16 cellular contexts compared by ENCODE assay signal in the genomic region with DNA sequence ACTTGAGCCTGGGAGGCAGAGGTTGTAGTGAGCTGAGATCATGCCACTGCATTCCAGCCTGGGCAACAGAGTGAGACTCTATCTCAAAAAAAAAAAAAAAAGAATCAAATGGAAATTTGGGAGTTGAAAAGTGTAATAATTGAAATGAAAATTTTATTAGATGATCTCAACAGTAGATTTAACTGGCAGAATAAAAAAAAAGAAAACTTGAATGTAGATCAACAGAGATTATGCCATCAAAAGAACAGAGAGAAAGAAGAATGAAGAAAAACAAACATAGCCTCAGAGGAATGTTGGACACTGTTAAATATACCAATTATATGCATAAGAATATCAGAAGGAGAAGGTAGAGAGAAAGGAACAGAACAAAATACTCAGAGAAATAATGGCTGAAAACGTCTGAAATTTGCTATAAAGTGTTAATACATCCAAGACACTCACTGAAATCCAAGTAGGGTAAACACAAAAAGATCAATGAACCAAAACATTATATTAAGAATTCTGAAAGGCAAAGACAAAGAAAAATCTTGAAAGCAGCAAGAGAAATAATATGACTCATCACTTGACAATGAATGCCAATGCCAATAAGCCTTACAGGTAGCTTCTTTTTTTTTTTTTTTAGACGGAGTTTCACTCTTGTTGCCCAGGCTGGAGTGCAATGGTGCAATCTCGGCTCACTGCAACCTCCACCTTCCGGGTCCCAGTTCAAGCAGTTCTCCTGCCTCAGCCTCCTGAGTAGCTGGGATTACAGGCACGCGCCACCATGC. TPM values are rescaled to one million over a fixed set of nuclear protein-coding genes. Genes with fewer than 3 reads are reported as not detected.
DNase-seq lines count a peak whose midpoint lies in the region; ATAC-seq and TF ChIP-seq lines count a peak whose summit lies in the region.
"Had no signal": no experiment of that assay in that cellular context is flagged by ENCODE, and none has a peak within 500 bp of the region (broad histone marks: within the 10 kb centered on the region; RNA-seq: fewer than 3 reads in every experiment).

No MANE protein-coding gene starts in this region.

- H3K9me3 Mint-ChIP-seq in Calu3 (ENCODE audit: low read depth, unreplicated experiment), result no peaks in the 10 kb centered on the region

- ATAC-seq in stimulated activated naive CD8-positive, alpha-beta T cell treated with anti-CD3 and anti-CD28 coated beads, Interleukin-15, Interleukin-2, amounts not matched to agents 100 U/mL and 50 U/mL, for 24 hours, result no peak
- no peak for ATAC-seq in heart right ventricle

- TF ChIP-seq CTCF in Calu3 (IDR thresholded peaks at IDR 0.05; ENCODE audit: unreplicated experiment), result no peak
- TF ChIP-seq CTCF in HEK293 (tag by site-specific recombination; IDR thresholded peaks at IDR 0.05), result no peak
- no peak for TF ChIP-seq CTCF in RWPE1 (conservative IDR thresholded peaks at IDR 0.05; ENCODE audit: low read depth)
- no peak for TF ChIP-seq CTCF in heart right ventricle (IDR thresholded peaks at IDR 0.05)

- no peaks in the 10 kb centered on the region for H3K27me3 Mint-ChIP-seq in Calu3 (ENCODE audit: unreplicated experiment)

- CTCF ChIA-PET in Calu3 (lab: Charles Lee) (interaction anchor here (0.6 to 0.7 kb wide), 4 partner anchors 37 to 1439 kb away, joined by 3 to 4 read pairs (median 4); no protein-coding TSS in a partner anchor), HEK293 (lab: Yijun Ruan, JAX) (no interaction called here), RWPE1 (lab: Yijun Ruan, JAX) (no interaction called here)

- H3K4me3 ChIP-seq in HEK293 (ENCODE audit: low read depth, low read length), result no peak overlapping the region
- H3K4me3 ChIP-seq in heart right ventricle, result no peak overlapping the region
- H3K4me3 ChIP-seq: SJCRH30 had no signal

- H3K4me3 Mint-ChIP-seq in Calu3 (ENCODE audit: low read depth, unreplicated experiment), result no peak overlapping the region
- H3K4me3 Mint-ChIP-seq: CD4-positive, alpha-beta memory T cell had no signal

- peaks cover 15% of the 10 kb centered on the region for H3K4me1 Mint-ChIP-seq in Calu3 (ENCODE audit: low read depth, unreplicated experiment)
- H3K4me1 Mint-ChIP-seq: CD4-positive, alpha-beta memory T cell had no signal

- H3K27ac Mint-ChIP-seq in Calu3 (ENCODE audit: unreplicated experiment), result peak overlapping the region; percentile 62

- peaks cover 5% of the 10 kb centered on the region for H3K36me3 Mint-ChIP-seq in Calu3 (ENCODE audit: insufficient read depth, unreplicated experiment)

- POLR2A ChIA-PET in HEK293 (lab: Yijun Ruan, JAX), result no interaction called here
- POLR2A ChIA-PET in RWPE1 (lab: Yijun Ruan, JAX; ENCODE audit: low non-redundant PET), result no interaction called here

- WGBS in heart right ventricle, 2 donors, result 86 to 88% methylated on average over 6 of the region's 6 CpGs

- intact Hi-C loops in Calu3 (cut with micrococcal nuclease; ENCODE audit: unreplicated experiment) (no loop called here), heart right ventricle (cut with DNase I) (loop anchor here in 2 of 10 donors (10.0 kb wide), 2 partner anchors 137 to 627 kb away; no protein-coding TSS in a partner anchor)

- H3K9me3 ChIP-seq in HEK293 (ENCODE audit: control insufficient read depth, insufficient read depth, low read depth, low read length) (no peaks in the 10 kb centered on the region), heart right ventricle (peaks cover 0 to 17% (median 0%) of the 10 kb centered on the region in 11 donors)
- H3K9me3 ChIP-seq: BE2C, SJCRH30 had no signal

- H3K4me1 ChIP-seq in HEK293 (ENCODE audit: control insufficient read depth, insufficient read depth, low read length) (no peaks in the 10 kb centered on the region), heart right ventricle (no peaks in the 10 kb centered on the region)
- H3K4me1 ChIP-seq: BE2C, SJCRH30 had no signal

- H3K36me3 ChIP-seq in HEK293 (ENCODE audit: control insufficient read depth in 2 of 2, insufficient read depth in 1 of 2, low read length in 2 of 2), result no peaks in the 10 kb centered on the region
- no peaks in the 10 kb centered on the region for H3K36me3 ChIP-seq in heart right ventricle
- H3K36me3 ChIP-seq: BE2C, SJCRH30 had no signal

- no peak overlapping the region for H3K27ac ChIP-seq in HEK293 (ENCODE audit: extremely low read depth, low read depth, low read length)
- peak overlapping the region; percentile 48 for H3K27ac ChIP-seq in RWPE1
- H3K27ac ChIP-seq in heart right ventricle, result no peak overlapping the region
- H3K27ac ChIP-seq: KMS-11, SJCRH30 had no signal

- DNase-seq in Calu3 (peak; percentile 18), RWPE1 (ENCODE audit: low spot score) (peak; percentile 18), kidney glomerular epithelial cell (lab: John Stamatoyannopoulos, UW) (peak; percentile 71), ecto neural progenitor cell (ENCODE audit: low spot score) (no peak), heart right ventricle (no peak)
- no peak for DNase-seq in stimulated activated naive CD8-positive, alpha-beta T cell treated with anti-CD3 and anti-CD28 coated beads, Interleukin-15, Interleukin-2, amounts not matched to agents 100 U/mL and 50 U/mL, for 24 hours
- DNase-seq: BE2C; CD4-positive, alpha-beta memory T cell; HCEC 1CT; NCI-H187 treated with DMSO at 0.1 percent for 48 hours; NCI-H510A treated with DMSO at 0.1 percent for 48 hours; RPMI8226; SJCRH30 had no signal

- BruUV-seq in Calu3 (replicated peaks; lab: Mats Ljungman, UMichigan), result no TSS peak

- no peaks in the 10 kb centered on the region for H3K27me3 ChIP-seq in heart right ventricle
- H3K27me3 ChIP-seq: BE2C, SJCRH30 had no signal

TF ChIP-seq in HEK293, 187 proteins besides CTCF, POLR2A, EP300 and RAD21:
- TF ChIP-seq SETDB1 (IDR thresholded peaks at IDR 0.05; ENCODE audit: insufficient read length, low read length) (peak; percentile 63), PRDM1 (tag by site-specific recombination; IDR thresholded peaks at IDR 0.05) (no peak), ZNF776 (tag by site-specific recombination; IDR thresholded peaks at IDR 0.05; ENCODE audit: borderline replicate concordance) (no peak)

RNA-seq across cellular contexts. Expression of a gene that starts 14.6 kb away (rescaled TPM):
- 23.4 and 23.6 TPM in 2 replicates for total RNA-seq in Calu3 (2022)
- 10 to 100 TPM; 16.5 to 22.5 (median 20.2) TPM for total RNA-seq in heart right ventricle
- polyA plus RNA-seq in heart right ventricle, result 10 to 100 TPM; 24.9 to 31.3 TPM

RNA-seq across cellular contexts. Expression of a gene that starts 50.5 kb away (rescaled TPM):
- 6.1 and 7.4 TPM in 2 replicates for total RNA-seq in Calu3 (2022)
- total RNA-seq in heart right ventricle, result under 1 TPM in 9 of 10 donors, not detected in 1; 0.18 to 0.79 (median 0.31) TPM
- polyA plus RNA-seq in heart right ventricle, result under 1 TPM; 0.07 to 0.28 TPM
- polyA plus RNA-seq: AG04450; CD4-positive, alpha-beta memory T cell had no signal

RNA-seq across cellular contexts. Expression of a gene that starts 52.4 kb away (rescaled TPM):
- total RNA-seq in Calu3 (2022), result 67.6 and 74.2 TPM in 2 replicates
- total RNA-seq in heart right ventricle, result 10 to 100 TPM; 31.7 to 56.7 (median 40.4) TPM
- polyA plus RNA-seq in heart right ventricle, result 10 to 100 TPM; 38.8 to 44.0 TPM

Comparison
In these comparisons a context has a peak if more than half of its experiments do, and no peak if none do; other contexts are left out.
1. DNase-seq: peak in Calu3 (single experiment), RWPE1 (single experiment) and kidney glomerular epithelial cell (single experiment); none in stimulated activated naive CD8-positive, alpha-beta T cell treated with anti-CD3 and anti-CD28 coated beads, Interleukin-15, Interleukin-2, amounts not matched to agents 100 U/mL and 50 U/mL, for 24 hours (single experiment), ecto neural progenitor cell (single experiment) and heart right ventricle (0 of 2).